Comparison of ENCODE assay signal across 16 cellular contexts in the genomic region with DNA sequence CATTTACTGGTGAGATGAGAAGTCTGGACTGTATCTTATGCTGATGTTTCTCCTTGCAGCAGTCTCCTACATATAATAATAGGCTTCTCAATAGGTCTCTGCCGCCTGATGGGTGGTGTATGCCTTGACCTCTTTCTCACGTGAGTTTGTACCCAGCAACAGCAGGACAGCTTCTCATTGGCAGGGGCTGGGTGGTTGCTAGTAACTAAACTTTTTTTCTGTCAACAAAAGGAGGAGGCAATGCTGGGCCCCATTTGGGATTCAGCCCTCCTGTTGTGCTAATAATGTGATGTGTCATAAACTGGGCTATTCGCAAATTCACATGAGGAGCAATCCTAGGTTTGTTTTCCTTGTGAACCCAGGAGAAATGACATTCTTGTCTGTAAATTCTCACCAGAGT.
"Had no signal": no experiment of that assay in that cellular context is flagged by ENCODE, and none has a peak within 500 bp of the region (broad histone marks: within the 10 kb centered on the region; RNA-seq: fewer than 3 reads in every experiment).

No MANE protein-coding gene starts in this region.

- DNase-seq: cerebellar nuclear complex; dermis blood vessel endothelial cell; erythroblast; foreskin keratinocyte; islet precursor cell; mucosa of descending colon; naive thymus-derived CD8-positive, alpha-beta T cell; psoas muscle; stimulated activated CD4-positive, alpha-beta T cell treated with anti-CD3 and anti-CD28 coated beads, Interleukin-2, amount 100 ng/mL, for 24 hours; stimulated activated CD4-positive, alpha-beta T cell treated with anti-CD3 and anti-CD28 coated beads, Interleukin-4, amount 100 ng/mL, for 4 hours; stimulated activated naive CD4-positive, alpha-beta T cell; thyroid gland; upper lobe of right lung had no signal

- H3K36me3 ChIP-seq: neutrophil, thyroid gland, upper lobe of right lung, vagina had no signal

- ATAC-seq: foreskin keratinocyte; mucosa of descending colon; naive thymus-derived CD8-positive, alpha-beta T cell; psoas muscle; sciatic nerve; upper lobe of right lung had no signal

- H3K9me3 ChIP-seq: mucosa of descending colon, neutrophil, psoas muscle, thyroid gland, upper lobe of right lung, vagina had no signal

- H3K27me3 ChIP-seq: foreskin keratinocyte, neutrophil, thyroid gland, upper lobe of right lung, vagina had no signal

- H3K4me1 ChIP-seq: psoas muscle, upper lobe of right lung, vagina had no signal

- H3K27ac ChIP-seq: neutrophil, psoas muscle, thyroid gland, upper lobe of right lung, vagina had no signal

- H3K4me3 ChIP-seq: mucosa of descending colon, psoas muscle, thyroid gland, upper lobe of right lung, vagina had no signal
